In the genomic region with DNA sequence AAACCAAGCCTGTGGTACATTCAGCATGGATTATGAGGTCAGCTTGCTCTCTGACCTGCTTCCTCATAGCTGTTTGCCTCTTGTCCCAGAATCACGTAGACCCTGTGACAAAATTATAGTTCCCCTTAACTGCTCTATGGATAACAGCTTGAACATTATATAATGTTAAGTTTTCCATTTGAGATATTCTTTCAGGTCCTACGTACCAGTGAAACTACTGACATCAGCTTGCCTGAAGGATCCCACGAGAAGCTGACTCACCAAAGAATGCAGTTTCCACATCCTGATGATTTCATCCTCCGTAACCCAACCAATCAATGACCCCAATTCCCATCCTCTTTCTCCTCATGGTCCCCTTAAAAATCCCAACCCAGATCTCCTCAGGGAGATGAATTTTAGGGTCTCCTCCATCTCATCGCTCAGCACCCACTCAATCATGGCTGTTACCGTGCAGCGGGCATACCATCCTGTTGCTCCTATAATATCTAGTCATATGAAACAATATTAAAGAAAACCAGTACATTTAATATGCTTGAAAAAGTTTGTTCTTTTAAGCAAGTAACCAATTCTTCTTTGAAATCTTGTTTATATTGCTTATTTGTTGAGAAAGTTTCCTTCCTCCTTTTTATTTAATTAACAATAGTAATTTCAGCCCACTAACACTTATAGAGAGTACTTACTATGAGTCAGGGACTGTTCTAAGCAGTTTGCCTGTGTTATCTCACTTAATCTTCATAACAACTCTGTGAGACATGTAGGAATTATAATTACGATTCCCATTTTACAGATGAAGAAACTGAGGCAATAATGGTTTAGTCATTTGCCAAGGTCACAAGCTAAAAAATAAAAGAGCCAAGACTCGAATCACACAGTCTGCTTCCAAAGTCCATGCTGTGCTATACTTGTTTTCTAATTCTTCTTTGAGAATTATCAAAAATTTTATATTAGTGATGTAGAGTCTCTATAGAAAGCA, we compare ENCODE assay signal across 1 cellular context.
A peak's percentile ranks its signal among the peaks of the same experiment; 100 is the strongest.
TF ChIP-seq lines count a peak whose summit lies in the region.

No MANE protein-coding gene starts in this region.

TF ChIP-seq in K562, 482 proteins besides CTCF, POLR2A, EP300 and RAD21 (continues in another document):
- 0 out of 2 replicates have a peak, but pooled peaks have one; percentile 39 for TF ChIP-seq DPF2 (IDR thresholded peaks at IDR 0.05)
- no peak for TF ChIP-seq ZC3H11A (IDR thresholded peaks at IDR 0.05; ENCODE audit: low read depth, low read length)
- peak; percentile 49 for TF ChIP-seq ZNF316 (IDR thresholded peaks at IDR 0.05)
- TF ChIP-seq, protein P1, sequence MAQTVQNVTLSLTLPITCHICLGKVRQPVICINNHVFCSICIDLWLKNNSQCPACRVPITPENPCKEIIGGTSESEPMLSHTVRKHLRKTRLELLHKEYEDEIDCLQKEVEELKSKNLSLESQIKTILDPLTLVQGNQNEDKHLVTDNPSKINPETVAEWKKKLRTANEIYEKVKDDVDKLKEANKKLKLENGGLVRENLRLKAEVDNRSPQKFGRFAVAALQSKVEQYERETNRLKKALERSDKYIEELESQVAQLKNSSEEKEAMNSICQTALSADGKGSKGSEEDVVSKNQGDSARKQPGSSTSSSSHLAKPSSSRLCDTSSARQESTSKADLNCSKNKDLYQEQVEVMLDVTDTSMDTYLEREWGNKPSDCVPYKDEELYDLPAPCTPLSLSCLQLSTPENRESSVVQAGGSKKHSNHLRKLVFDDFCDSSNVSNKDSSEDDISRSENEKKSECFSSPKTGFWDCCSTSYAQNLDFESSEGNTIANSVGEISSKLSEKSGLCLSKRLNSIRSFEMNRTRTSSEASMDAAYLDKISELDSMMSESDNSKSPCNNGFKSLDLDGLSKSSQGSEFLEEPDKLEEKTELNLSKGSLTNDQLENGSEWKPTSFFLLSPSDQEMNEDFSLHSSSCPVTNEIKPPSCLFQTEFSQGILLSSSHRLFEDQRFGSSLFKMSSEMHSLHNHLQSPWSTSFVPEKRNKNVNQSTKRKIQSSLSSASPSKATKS (CRISPR knock-in tag; IDR thresholded peaks at IDR 0.05), result no peak
- TF ChIP-seq ATF7 (IDR thresholded peaks at IDR 0.05), result 0 out of 2 replicates have a peak, but pooled peaks have one; percentile 38
- TF ChIP-seq HDAC3 (IDR thresholded peaks at IDR 0.05; ENCODE audit: borderline replicate concordance, partially characterized antibody), result no peak
- 0 out of 2 replicates have a peak, but pooled peaks have one; percentile 22 for TF ChIP-seq SMARCE1 (IDR thresholded peaks at IDR 0.05)
- TF ChIP-seq ARID2 (IDR thresholded peaks at IDR 0.05), result no peak
- TF ChIP-seq SAP30 (IDR thresholded peaks at IDR 0.05; ENCODE audit: borderline replicate concordance, insufficient read depth, low read depth, low read length, poor library complexity, severe bottlenecking), result no peak
- TF ChIP-seq ARID1B (IDR thresholded peaks at IDR 0.05), result peak; percentile 50; the same call in 1 of the 2 replicates
- TF ChIP-seq TRIM24 (IDR thresholded peaks at IDR 0.05), result peak; percentile 33 to 80; a peak in 3 of 4 replicates
- TF ChIP-seq STAG1 (CRISPR knock-in tag; IDR thresholded peaks at IDR 0.05; ENCODE audit: borderline replicate concordance), result no peak
- TF ChIP-seq JUN (IDR thresholded peaks at IDR 0.05; ENCODE audit: borderline replicate concordance, low read depth, low read length), result peak; percentile 60; the same call in 1 of the 2 replicates
- no peak for TF ChIP-seq JUN (CRISPR knock-in tag; IDR thresholded peaks at IDR 0.05; ENCODE audit: borderline replicate concordance)
- TF ChIP-seq THAP12 (CRISPR knock-in tag; IDR thresholded peaks at IDR 0.05), result no peak
- TF ChIP-seq SMARCA5 (IDR thresholded peaks at IDR 0.05), result 0 out of 2 replicates have a peak, but pooled peaks have one; percentile 66
- TF ChIP-seq CBFA2T3 (IDR thresholded peaks at IDR 0.05), result no peak
- TF ChIP-seq KLF10 (CRISPR knock-in tag; IDR thresholded peaks at IDR 0.05), result no peak
- TF ChIP-seq ETS2 (tag; IDR thresholded peaks at IDR 0.05; ENCODE audit: borderline replicate concordance, poor library complexity, severe bottlenecking), result no peak
- no peak for TF ChIP-seq ZFP1 (CRISPR knock-in tag; IDR thresholded peaks at IDR 0.05)
- TF ChIP-seq, protein P2, sequence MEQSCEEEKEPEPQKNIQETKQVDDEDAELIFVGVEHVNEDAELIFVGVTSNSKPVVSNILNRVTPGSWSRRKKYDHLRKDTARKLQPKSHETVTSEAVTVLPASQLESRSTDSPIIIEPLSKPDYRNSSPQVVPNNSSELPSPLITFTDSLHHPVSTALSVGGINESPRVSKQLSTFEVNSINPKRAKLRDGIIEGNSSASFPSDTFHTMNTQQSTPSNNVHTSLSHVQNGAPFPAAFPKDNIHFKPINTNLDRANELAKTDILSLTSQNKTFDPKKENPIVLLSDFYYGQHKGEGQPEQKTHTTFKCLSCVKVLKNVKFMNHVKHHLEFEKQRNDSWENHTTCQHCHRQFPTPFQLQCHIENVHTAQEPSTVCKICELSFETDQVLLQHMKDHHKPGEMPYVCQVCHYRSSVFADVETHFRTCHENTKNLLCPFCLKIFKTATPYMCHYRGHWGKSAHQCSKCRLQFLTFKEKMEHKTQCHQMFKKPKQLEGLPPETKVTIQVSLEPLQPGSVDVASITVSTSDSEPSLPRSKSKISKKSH (CRISPR knock-in tag; IDR thresholded peaks at IDR 0.05), result no peak
- peak; percentile 70; the same call in 1 of the 2 replicates for TF ChIP-seq JUND (IDR thresholded peaks at IDR 0.05; ENCODE audit: borderline replicate concordance, low read depth, low read length)
- TF ChIP-seq JUND (tag; IDR thresholded peaks at IDR 0.05; ENCODE audit: borderline replicate concordance, low read depth, low read length), result peak; percentile 48; the same call in 2 of the 3 replicates
- TF ChIP-seq PCBP1 (IDR thresholded peaks at IDR 0.05; ENCODE audit: low read depth, low read length, poor library complexity, severe bottlenecking), result no peak
- peak; percentile 80 for TF ChIP-seq ADNP (tag; IDR thresholded peaks at IDR 0.05)
- peak; percentile 52; the same call in 1 of the 2 replicates for TF ChIP-seq C11orf30 (IDR thresholded peaks at IDR 0.05; ENCODE audit: low read depth)
- TF ChIP-seq EGR1 (conservative IDR thresholded peaks at IDR 0.05), result no peak
- TF ChIP-seq MAZ (CRISPR knock-in tag; conservative IDR thresholded peaks at IDR 0.05 in 1 of 2, IDR thresholded peaks at IDR 0.05 in 1 of 2), result 0 out of 4 replicates have a peak, but pooled peaks of 1 of the 2 experiments have one; percentile 21
- TF ChIP-seq ZNF584 (CRISPR knock-in tag; IDR thresholded peaks at IDR 0.05; ENCODE audit: low read depth), result no peak
- no peak for TF ChIP-seq ZNF224 (CRISPR knock-in tag; IDR thresholded peaks at IDR 0.05)
- TF ChIP-seq ZNF561 (CRISPR knock-in tag; conservative IDR thresholded peaks at IDR 0.05), result no peak
- TF ChIP-seq STAT6 (CRISPR knock-in tag; IDR thresholded peaks at IDR 0.05), result no peak
- TF ChIP-seq SMAD3 (CRISPR knock-in tag; conservative IDR thresholded peaks at IDR 0.05), result no peak
- no peak for TF ChIP-seq CREM (IDR thresholded peaks at IDR 0.05; ENCODE audit: low read depth)
- TF ChIP-seq CTBP1 (IDR thresholded peaks at IDR 0.05; ENCODE audit: borderline replicate concordance), result 0 out of 2 replicates have a peak, but pooled peaks have one; percentile 23
- TF ChIP-seq SMARCA4 (IDR thresholded peaks at IDR 0.05), result peak; percentile 53; the same call in 1 of the 2 replicates
- TF ChIP-seq SNIP1 (IDR thresholded peaks at IDR 0.05; ENCODE audit: low read depth), result no peak
- no peak for TF ChIP-seq PURB (CRISPR knock-in tag; IDR thresholded peaks at IDR 0.05; ENCODE audit: low read depth)
- TF ChIP-seq, protein P3, sequence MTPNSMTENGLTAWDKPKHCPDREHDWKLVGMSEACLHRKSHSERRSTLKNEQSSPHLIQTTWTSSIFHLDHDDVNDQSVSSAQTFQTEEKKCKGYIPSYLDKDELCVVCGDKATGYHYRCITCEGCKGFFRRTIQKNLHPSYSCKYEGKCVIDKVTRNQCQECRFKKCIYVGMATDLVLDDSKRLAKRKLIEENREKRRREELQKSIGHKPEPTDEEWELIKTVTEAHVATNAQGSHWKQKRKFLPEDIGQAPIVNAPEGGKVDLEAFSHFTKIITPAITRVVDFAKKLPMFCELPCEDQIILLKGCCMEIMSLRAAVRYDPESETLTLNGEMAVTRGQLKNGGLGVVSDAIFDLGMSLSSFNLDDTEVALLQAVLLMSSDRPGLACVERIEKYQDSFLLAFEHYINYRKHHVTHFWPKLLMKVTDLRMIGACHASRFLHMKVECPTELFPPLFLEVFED (CRISPR knock-in tag; conservative IDR thresholded peaks at IDR 0.05), result no peak
- TF ChIP-seq, protein P4, sequence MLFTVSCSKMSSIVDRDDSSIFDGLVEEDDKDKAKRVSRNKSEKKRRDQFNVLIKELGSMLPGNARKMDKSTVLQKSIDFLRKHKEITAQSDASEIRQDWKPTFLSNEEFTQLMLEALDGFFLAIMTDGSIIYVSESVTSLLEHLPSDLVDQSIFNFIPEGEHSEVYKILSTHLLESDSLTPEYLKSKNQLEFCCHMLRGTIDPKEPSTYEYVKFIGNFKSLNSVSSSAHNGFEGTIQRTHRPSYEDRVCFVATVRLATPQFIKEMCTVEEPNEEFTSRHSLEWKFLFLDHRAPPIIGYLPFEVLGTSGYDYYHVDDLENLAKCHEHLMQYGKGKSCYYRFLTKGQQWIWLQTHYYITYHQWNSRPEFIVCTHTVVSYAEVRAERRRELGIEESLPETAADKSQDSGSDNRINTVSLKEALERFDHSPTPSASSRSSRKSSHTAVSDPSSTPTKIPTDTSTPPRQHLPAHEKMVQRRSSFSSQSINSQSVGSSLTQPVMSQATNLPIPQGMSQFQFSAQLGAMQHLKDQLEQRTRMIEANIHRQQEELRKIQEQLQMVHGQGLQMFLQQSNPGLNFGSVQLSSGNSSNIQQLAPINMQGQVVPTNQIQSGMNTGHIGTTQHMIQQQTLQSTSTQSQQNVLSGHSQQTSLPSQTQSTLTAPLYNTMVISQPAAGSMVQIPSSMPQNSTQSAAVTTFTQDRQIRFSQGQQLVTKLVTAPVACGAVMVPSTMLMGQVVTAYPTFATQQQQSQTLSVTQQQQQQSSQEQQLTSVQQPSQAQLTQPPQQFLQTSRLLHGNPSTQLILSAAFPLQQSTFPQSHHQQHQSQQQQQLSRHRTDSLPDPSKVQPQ (CRISPR knock-in tag; IDR thresholded peaks at IDR 0.05; ENCODE audit: borderline replicate concordance), result no peak
- peak; percentile 73 for TF ChIP-seq BCOR (IDR thresholded peaks at IDR 0.05)
- TF ChIP-seq CHD4 (IDR thresholded peaks at IDR 0.05; ENCODE audit: insufficient read depth, insufficient replicate concordance, low read depth, low read length, poor library complexity, severe bottlenecking), result peak; percentile 51
- TF ChIP-seq RBM25 (IDR thresholded peaks at IDR 0.05; ENCODE audit: low read depth, low read length, severe bottlenecking), result peak; percentile 96
- TF ChIP-seq DDX20 (tag; IDR thresholded peaks at IDR 0.05; ENCODE audit: low read depth), result no peak
- peak; percentile 39; the same call in 1 of the 2 replicates for TF ChIP-seq NFE2 (IDR thresholded peaks at IDR 0.05; ENCODE audit: low read depth)
